In the genomic region with DNA sequence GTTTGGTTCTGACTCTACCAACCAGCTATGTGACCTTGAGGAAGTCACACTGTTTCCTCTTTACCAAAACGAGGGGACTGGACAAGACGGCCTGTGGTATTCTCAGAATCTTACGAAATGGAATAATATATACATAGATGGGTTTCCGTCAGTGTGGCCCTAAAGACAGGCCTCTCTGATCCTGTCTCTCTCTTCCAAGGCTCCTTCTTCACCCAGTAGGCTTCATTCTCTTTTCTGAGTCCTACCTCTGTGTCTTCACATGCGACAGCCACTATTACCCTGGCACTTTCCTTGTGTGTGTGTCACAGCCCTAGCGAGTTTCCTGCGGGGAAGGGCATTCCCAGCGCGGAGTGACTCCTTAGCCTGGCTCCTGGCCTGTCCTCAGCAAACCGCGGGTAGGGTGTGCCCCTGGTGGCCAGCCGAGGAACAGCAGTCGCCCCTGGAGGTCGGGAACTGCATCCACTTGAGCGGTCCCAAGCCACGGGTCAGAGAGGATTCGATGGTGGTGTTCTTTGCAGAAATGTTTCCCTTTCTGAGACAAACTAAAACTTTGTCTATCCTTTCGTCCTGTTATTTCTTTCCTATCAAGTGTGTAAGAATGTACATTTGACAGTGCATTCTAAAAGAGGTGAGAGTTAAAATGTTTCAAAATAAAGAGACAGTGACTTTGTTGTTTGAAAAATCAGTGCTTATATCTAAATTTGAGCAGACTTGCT, we compare ENCODE assay signal across 8 cellular contexts.
DNase-seq lines count a peak whose midpoint lies in the region; ATAC-seq lines count a peak whose summit lies in the region.

No MANE protein-coding gene starts in this region.

- no peak overlapping the region for H3K4me3 Mint-ChIP-seq in CD4-positive, CD25-positive, alpha-beta regulatory T cell

- H3K36me3 ChIP-seq in CD4-positive, CD25-positive, alpha-beta regulatory T cell (ENCODE audit: control insufficient read depth, insufficient read depth, low read length) = no peaks in the 10 kb centered on the region

- H3K9me3 ChIP-seq in CD4-positive, CD25-positive, alpha-beta regulatory T cell (ENCODE audit: control insufficient read depth in 2 of 2, low read length in 2 of 2) = no peaks in the 10 kb centered on the region

- no peak overlapping the region for H3K27ac ChIP-seq in CD4-positive, CD25-positive, alpha-beta regulatory T cell (ENCODE audit: insufficient read depth, low read length, poor library complexity, severe bottlenecking)

- no peaks in the 10 kb centered on the region for H3K27me3 ChIP-seq in CD4-positive, CD25-positive, alpha-beta regulatory T cell (ENCODE audit: control insufficient read depth, insufficient read depth, low read length)

- peaks cover 5% of the 10 kb centered on the region for H3K27me3 Mint-ChIP-seq in CD4-positive, CD25-positive, alpha-beta regulatory T cell

- H3K4me3 ChIP-seq in CD4-positive, CD25-positive, alpha-beta regulatory T cell (ENCODE audit: low read depth, low read length) = no peak overlapping the region

- no peaks in the 10 kb centered on the region for H3K4me1 ChIP-seq in CD4-positive, CD25-positive, alpha-beta regulatory T cell (ENCODE audit: control insufficient read depth, insufficient read depth, low read length, poor library complexity, severe bottlenecking)

- H3K36me3 Mint-ChIP-seq in CD4-positive, CD25-positive, alpha-beta regulatory T cell = no peaks in the 10 kb centered on the region

- H3K27ac Mint-ChIP-seq in CD4-positive, CD25-positive, alpha-beta regulatory T cell = no peak overlapping the region

- ATAC-seq in CD4-positive, CD25-positive, alpha-beta regulatory T cell (ENCODE audit: low read depth in 2 of 2) = peak in 1 of 2 donors; percentile 34
- ATAC-seq in GM19463 (IDR thresholded peaks at IDR 0.05; ENCODE audit: unreplicated experiment) = peak; percentile 76

- H3K9me3 Mint-ChIP-seq in CD4-positive, CD25-positive, alpha-beta regulatory T cell = peaks cover 0 to 2% (median 0%) of the 10 kb centered on the region in 7 donors

- H3K4me1 Mint-ChIP-seq in CD4-positive, CD25-positive, alpha-beta regulatory T cell = peaks cover 0 to 4% (median 0%) of the 10 kb centered on the region in 4 donors

- DNase-seq in CD4-positive, CD25-positive, alpha-beta regulatory T cell = peak; percentile 5 to 43 (median 7)
- DNase-seq in NCI-H1048 (lab: John Stamatoyannopoulos, UW) = peak; percentile 28
- peak; percentile 35 for DNase-seq in activated CD4-positive, alpha-beta T cell treated with anti-CD3 and anti-CD28 coated beads, Interleukin-2, amount 50 U/mL, for 1 hour
- DNase-seq in effector CD8-positive, alpha-beta T cell (lab: John Stamatoyannopoulos, UW) = peak; percentile 2
- DNase-seq in medulla oblongata (ENCODE audit: extremely low spot score) = peak; percentile 85
- DNase-seq in stimulated activated CD4-positive, alpha-beta T cell treated with anti-CD3 and anti-CD28 coated beads, TNF-alpha, amount 100 ng/mL, for 48 hours (ENCODE audit: low read depth in 3 of 3) = peak; percentile 13 to 66 (median 41)
- DNase-seq in NCI-H446 treated with DMSO at 0.1 percent for 48 hours (lab: John Stamatoyannopoulos, UW) = no peak
